In genomic region chr7:7719235-7719634, GRCh38 we compare ENCODE assay signal across 8 cellular contexts. TPM values are rescaled to one million over a fixed set of nuclear protein-coding genes. Genes with fewer than 3 reads are reported as not detected.
DNase-seq lines count a peak whose midpoint lies in the region; ATAC-seq and TF ChIP-seq lines count a peak whose summit lies in the region.

No MANE protein-coding gene starts in this region.

- peak overlapping the region; percentile 58 for H3K4me3 Mint-ChIP-seq in activated naive CD8-positive, alpha-beta T cell
- peak overlapping the region; percentile 63 to 76 for H3K4me3 Mint-ChIP-seq in stimulated activated naive CD8-positive, alpha-beta T cell treated with anti-CD3 and anti-CD28 coated beads, Interleukin-15, amount 100 ng/mL, for 72 hours

- no peaks in the 10 kb centered on the region for H3K9me3 ChIP-seq in right lobe of liver

- intact Hi-C loops in right lobe of liver (cut with DNase I): no loop called here

- no peak overlapping the region for H3K27ac ChIP-seq in HL-60 (replicated peaks)
- no peak overlapping the region for H3K27ac ChIP-seq in right lobe of liver

- H3K27ac Mint-ChIP-seq in activated naive CD8-positive, alpha-beta T cell: peak overlapping the region; percentile 92
- peak overlapping the region; percentile 97 to 98 for H3K27ac Mint-ChIP-seq in stimulated activated naive CD8-positive, alpha-beta T cell treated with anti-CD3 and anti-CD28 coated beads, Interleukin-15, amount 100 ng/mL, for 72 hours

- H3K27me3 ChIP-seq in HL-60 (ENCODE audit: insufficient read depth, poor library complexity, severe bottlenecking) (no peaks in the 10 kb centered on the region), right lobe of liver (no peaks in the 10 kb centered on the region)

- peaks cover 17% of the 10 kb centered on the region for H3K4me1 Mint-ChIP-seq in activated naive CD8-positive, alpha-beta T cell (ENCODE audit: low read depth)
- peaks cover 34% of the 10 kb centered on the region for H3K4me1 Mint-ChIP-seq in stimulated activated naive CD8-positive, alpha-beta T cell treated with anti-CD3 and anti-CD28 coated beads, Interleukin-15, amount 100 ng/mL, for 72 hours

- no peaks in the 10 kb centered on the region for H3K27me3 Mint-ChIP-seq in activated naive CD8-positive, alpha-beta T cell
- no peaks in the 10 kb centered on the region for H3K27me3 Mint-ChIP-seq in stimulated activated naive CD8-positive, alpha-beta T cell treated with anti-CD3 and anti-CD28 coated beads, Interleukin-15, amount 100 ng/mL, for 72 hours

- H3K4me1 ChIP-seq in right lobe of liver: no peaks in the 10 kb centered on the region

- TF ChIP-seq POLR2A in right lobe of liver (IDR thresholded peaks at IDR 0.05): no peak

- no peak for TF ChIP-seq CTCF in HL-60 (IDR thresholded peaks at IDR 0.05; ENCODE audit: insufficient read depth, low read length)
- no peak for TF ChIP-seq CTCF in right lobe of liver (IDR thresholded peaks at IDR 0.05)

- ATAC-seq in GM21526 (IDR thresholded peaks at IDR 0.05; ENCODE audit: low FRiP score, unreplicated experiment): peak; percentile 96
- peak; percentile 36 to 92 (median 58) for ATAC-seq in right lobe of liver
- ATAC-seq in stimulated activated naive CD8-positive, alpha-beta T cell treated with anti-CD3 and anti-CD28 coated beads, Interleukin-15, amount 100 ng/mL, for 72 hours: peak; percentile 99

- H3K4me3 ChIP-seq in HL-60 (replicated peaks; ENCODE audit: insufficient read depth, low read length) (no peak overlapping the region), right lobe of liver (no peak overlapping the region)

- H3K36me3 Mint-ChIP-seq in activated naive CD8-positive, alpha-beta T cell: peaks cover 10% of the 10 kb centered on the region

- peak; percentile 71 for DNase-seq in EL
- DNase-seq in HL-60 (ENCODE audit: low read depth in 1 of 2, low spot score in 1 of 2): peak; percentile 29 to 53
- DNase-seq in NCI-H82 treated with DMSO at 0.1 percent for 48 hours (lab: John Stamatoyannopoulos, UW; ENCODE audit: unreplicated experiment): peak; percentile 92
- DNase-seq in right lobe of liver: no peak
- peak; percentile 57 to 79 for DNase-seq in stimulated activated naive CD8-positive, alpha-beta T cell treated with anti-CD3 and anti-CD28 coated beads, Interleukin-15, amount 100 ng/mL, for 72 hours
- no peak for DNase-seq in CD1c-positive myeloid dendritic cell (ENCODE audit: extremely low spot score)

- H3K9me3 Mint-ChIP-seq in activated naive CD8-positive, alpha-beta T cell (ENCODE audit: low read depth): no peaks in the 10 kb centered on the region
- H3K9me3 Mint-ChIP-seq in stimulated activated naive CD8-positive, alpha-beta T cell treated with anti-CD3 and anti-CD28 coated beads, Interleukin-15, amount 100 ng/mL, for 72 hours: peaks cover 0 to 4% of the 10 kb centered on the region in 2 donors

- H3K36me3 ChIP-seq in right lobe of liver: no peaks in the 10 kb centered on the region

- WGBS in right lobe of liver (ENCODE audit: insufficient coverage, low coverage, low lambda C conversion rate, missing lambda C conversion rate): 59% methylated on average over 2 of the region's 2 CpGs

RNA-seq across cellular contexts. Expression of gene RPA3, which starts 0.8 kb away (rescaled TPM):
- 10 to 100 TPM; 11.3 to 22.3 (median 21.4) TPM for total RNA-seq in right lobe of liver

Comparison
In these comparisons a context has a peak if more than half of its experiments do, and no peak if none do; other contexts are left out.
1. DNase-seq: peak in EL (single experiment), HL-60 (2 of 2), NCI-H82 treated with DMSO at 0.1 percent for 48 hours (single experiment) and stimulated activated naive CD8-positive, alpha-beta T cell treated with anti-CD3 and anti-CD28 coated beads, Interleukin-15, amount 100 ng/mL, for 72 hours (2 of 2); none in right lobe of liver (0 of 3) and CD1c-positive myeloid dendritic cell (single experiment).
2. Peak in every context shown above with its lines, with median percentiles within 50 percentile points of each other: ATAC-seq.